Comparison of ENCODE assay signal across 8 cellular contexts in the genomic region with DNA sequence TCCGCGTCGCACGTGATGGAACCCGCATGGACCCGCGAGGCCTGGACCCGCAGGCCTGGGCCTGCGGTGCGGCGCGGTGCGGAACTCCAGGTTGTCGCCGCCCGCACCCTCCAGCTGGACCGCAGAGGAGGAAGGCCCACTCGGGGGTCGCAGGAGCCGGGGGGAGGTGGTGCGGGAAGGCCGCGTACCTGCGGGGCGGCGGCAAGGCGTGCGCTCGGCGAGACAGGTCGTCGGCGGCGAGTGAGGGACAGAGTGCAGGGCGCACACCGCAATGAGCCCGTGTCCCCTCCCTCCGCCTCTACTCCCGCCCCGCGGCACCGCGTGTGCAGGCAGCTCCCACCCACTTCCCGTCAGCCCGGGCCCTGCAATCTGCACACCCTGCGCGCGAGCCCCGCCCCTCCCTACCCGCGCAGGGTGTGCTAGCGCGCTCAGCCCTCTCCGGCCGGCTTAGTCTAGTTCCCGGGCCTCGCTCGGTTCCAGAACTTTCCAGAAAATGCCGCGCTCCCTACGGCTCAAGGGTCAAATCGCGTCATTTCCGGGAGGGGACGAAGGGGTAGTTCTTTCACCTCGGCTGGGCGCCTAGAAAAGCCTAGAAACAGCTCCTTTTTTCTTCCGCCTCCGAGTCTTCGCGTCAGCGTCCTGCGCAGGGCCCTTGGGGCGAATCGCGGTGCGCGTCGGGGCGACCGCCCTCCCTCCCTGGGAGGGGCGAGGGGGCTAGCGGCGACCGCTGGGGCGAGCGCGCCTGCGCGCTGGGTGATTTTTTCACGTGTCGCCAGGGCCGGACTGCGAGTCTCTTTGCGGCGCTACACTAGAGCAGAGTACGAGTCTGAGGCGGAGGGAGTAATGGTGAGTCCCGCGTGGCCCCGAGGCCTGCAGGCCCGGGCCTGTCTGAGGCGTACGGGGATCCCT. TPM values are rescaled to one million over a fixed set of nuclear protein-coding genes. Genes with fewer than 3 reads are reported as not detected.
DNase-seq lines count a peak whose midpoint lies in the region; ATAC-seq and TF ChIP-seq lines count a peak whose summit lies in the region.

A gene (minus strand): TSS at position 247 of the 909 bp plus-strand sequence. CDS start 992 bp downstream, outside the sequence.
A gene (plus strand): TSS at position 786 of the 909 bp plus-strand sequence. CDS start 58 bp downstream, at position 844.

- H3K27ac Mint-ChIP-seq in T-helper 17 cell, result peak within 1 kb of the TSS; percentile 95

- H3K4me3 ChIP-seq in left ventricle myocardium inferior (peak within 1 kb of the TSS; percentile 91), prostate gland (peak within 1 kb of the TSS; percentile 85 to 93), urinary bladder (ENCODE audit: low read depth, low read length) (peak within 1 kb of the TSS; percentile 89)

- peak within 1 kb of the TSS; percentile 92 for H3K27ac ChIP-seq in left ventricle myocardium inferior (replicated peaks)
- H3K27ac ChIP-seq in prostate gland, result peak within 1 kb of the TSS; percentile 99 to 100
- peak within 1 kb of the TSS; percentile 94 for H3K27ac ChIP-seq in urinary bladder (ENCODE audit: low read depth)

- peaks cover 34% of the 10 kb centered on the region for H3K4me1 Mint-ChIP-seq in T-helper 17 cell

- DNase-seq in NCI-H1694 treated with DMSO at 0.1 percent for 48 hours (lab: John Stamatoyannopoulos, UW) (peak; percentile 98), T-helper 17 cell (peak; percentile 91 to 97 (median 97)), amygdala (lab: John Stamatoyannopoulos, UW) (peak; percentile 82 to 100 (median 98)), left ventricle myocardium inferior (peak; percentile 97), prostate gland (ENCODE audit: low spot score) (peak; percentile 98)

- intact Hi-C loops in left ventricle myocardium inferior (cut with micrococcal nuclease) (loop anchor here (10.0 kb wide), 1 partner anchor 95 kb away; no protein-coding TSS in a partner anchor), prostate gland (cut with DNase I) (loop anchor here (2.0 to 10.0 kb wide), 3 partner anchors 48 to 205 kb away; a partner anchor contains a TSS)

- H3K36me3 ChIP-seq in left ventricle myocardium inferior, result peaks cover 63% of the 10 kb centered on the region
- H3K36me3 ChIP-seq in prostate gland, result no peaks in the 10 kb centered on the region
- H3K36me3 ChIP-seq in urinary bladder (ENCODE audit: insufficient read depth), result peaks cover 5% of the 10 kb centered on the region

- H3K9me3 ChIP-seq in T-helper 17 cell (ENCODE audit: control insufficient read depth, low read length, poor library complexity, severe bottlenecking) (no peaks in the 10 kb centered on the region), left ventricle myocardium inferior (replicated peaks) (no peaks in the 10 kb centered on the region), prostate gland (no peaks in the 10 kb centered on the region)

- H3K36me3 Mint-ChIP-seq in T-helper 17 cell (ENCODE audit: low read depth), result peaks cover 9% of the 10 kb centered on the region

- TF ChIP-seq POLR2A in GM15510 (IDR thresholded peaks at IDR 0.05; ENCODE audit: borderline replicate concordance, extremely low read depth, insufficient read length), result peak; percentile 98
- TF ChIP-seq POLR2A in prostate gland (IDR thresholded peaks at IDR 0.05), result peak; percentile 99

- no peak for TF ChIP-seq CTCF in left ventricle myocardium inferior (IDR thresholded peaks at IDR 0.05; ENCODE audit: borderline replicate concordance)
- peak in 2 of 4 experiments; percentile 18 to 47 for TF ChIP-seq CTCF in prostate gland (IDR thresholded peaks at IDR 0.05)

- under 1% methylated on average over 98 of the region's 104 CpGs for WGBS in prostate gland
- under 1% methylated on average over 104 of the region's 104 CpGs for WGBS in urinary bladder

- H3K4me1 ChIP-seq in left ventricle myocardium inferior, result peaks cover 76% of the 10 kb centered on the region
- no peaks in the 10 kb centered on the region for H3K4me1 ChIP-seq in prostate gland (replicated peaks)
- H3K4me1 ChIP-seq in urinary bladder (ENCODE audit: insufficient read depth), result no peaks in the 10 kb centered on the region

- H3K4me3 Mint-ChIP-seq in T-helper 17 cell, result peak within 1 kb of the TSS; percentile 96

- H3K27me3 Mint-ChIP-seq in T-helper 17 cell, result no peaks in the 10 kb centered on the region

- ATAC-seq in HG02885 (IDR thresholded peaks at IDR 0.05; ENCODE audit: poor library complexity, unreplicated experiment), result peak; percentile 81
- ATAC-seq in T-helper 17 cell, result peak; percentile 86

- no peaks in the 10 kb centered on the region for H3K27me3 ChIP-seq in left ventricle myocardium inferior (ENCODE audit: low read depth)
- H3K27me3 ChIP-seq in prostate gland (replicated peaks; ENCODE audit: insufficient read depth), result no peaks in the 10 kb centered on the region

RNA-seq across cellular contexts. Expression of the first gene that starts in this region (rescaled TPM):
- total RNA-seq in T-helper 17 cell, result 100 to 1,000 TPM; 161 to 182 TPM
- 143 TPM for total RNA-seq in left ventricle myocardium inferior
- 100 to 1,000 TPM in 1 of 2 donors, 10 to 100 TPM in 1; 95.5 to 110 TPM for total RNA-seq in prostate gland
- 143 TPM for total RNA-seq in urinary bladder
- 158 TPM for polyA plus RNA-seq in urinary bladder

RNA-seq across cellular contexts. Expression of the second gene that starts in this region (rescaled TPM):
- 10 to 100 TPM; 61.3 to 74.6 TPM for total RNA-seq in T-helper 17 cell
- 120 TPM for total RNA-seq in left ventricle myocardium inferior
- 100 to 1,000 TPM in 1 of 2 donors, 10 to 100 TPM in 1; 57.0 to 139 TPM for total RNA-seq in prostate gland
- total RNA-seq in urinary bladder, result 60.7 TPM
- 113 TPM for polyA plus RNA-seq in urinary bladder

Comparison
In these comparisons a context has a peak if more than half of its experiments do, and no peak if none do; other contexts are left out.
1. Peak in every context shown above with its lines: DNase-seq, ATAC-seq, H3K4me3 ChIP-seq and H3K27ac ChIP-seq.